ENCODE assay signal across 15 cellular contexts in genomic region chr3:107216711-107217110, GRCh38.
DNase-seq lines count a peak whose midpoint lies in the region; ATAC-seq and TF ChIP-seq lines count a peak whose summit lies in the region.
"Had no signal": no experiment of that assay in that cellular context is flagged by ENCODE, and none has a peak within 500 bp of the region (broad histone marks: within the 10 kb centered on the region; RNA-seq: fewer than 3 reads in every experiment).

No MANE protein-coding gene starts in this region.

- H3K4me1 Mint-ChIP-seq in GM23338 (peaks cover 9% of the 10 kb centered on the region), glutamatergic neuron (ENCODE audit: low read depth, unreplicated experiment) (no peaks in the 10 kb centered on the region)

- H3K9me3 ChIP-seq in adrenal gland (replicated peaks in 1 of 3) (no peaks in the 10 kb centered on the region), heart right ventricle (peaks cover 0 to 5% (median 0%) of the 10 kb centered on the region in 11 donors), skeletal muscle satellite cell (replicated peaks; ENCODE audit: low read length) (no peaks in the 10 kb centered on the region)
- H3K9me3 ChIP-seq: vagina had no signal

- WGBS in adrenal gland, 4 donors, result 41 to 72% (median 52%) methylated on average over 3 of the region's 3 CpGs
- 61 to 75% methylated on average over 3 of the region's 3 CpGs for WGBS in heart right ventricle, 2 donors

- no peak for TF ChIP-seq CTCF in GM23338 (conservative IDR thresholded peaks at IDR 0.05; ENCODE audit: low read depth in 2 of 2)
- TF ChIP-seq CTCF in adrenal gland (IDR thresholded peaks at IDR 0.05), result no peak
- TF ChIP-seq CTCF in heart right ventricle (IDR thresholded peaks at IDR 0.05), result no peak
- no peak for TF ChIP-seq CTCF in glutamatergic neuron (IDR thresholded peaks at IDR 0.05; ENCODE audit: partially characterized antibody, unreplicated experiment)

- H3K27me3 ChIP-seq in GM23338 (ENCODE audit: insufficient read depth) (no peaks in the 10 kb centered on the region), adrenal gland (no peaks in the 10 kb centered on the region), heart right ventricle (no peaks in the 10 kb centered on the region), skeletal muscle satellite cell (ENCODE audit: control insufficient read depth, insufficient read depth, low read length) (no peaks in the 10 kb centered on the region)
- H3K27me3 ChIP-seq: vagina had no signal

- H3K4me1 ChIP-seq in GM23338 (ENCODE audit: insufficient read depth) (no peaks in the 10 kb centered on the region), adrenal gland (replicated peaks in 1 of 2) (peaks cover 0 to 20% of the 10 kb centered on the region in 2 donors), heart right ventricle (peaks cover 0 to 36% (median 15%) of the 10 kb centered on the region in 9 donors), skeletal muscle satellite cell (ENCODE audit: control insufficient read depth, insufficient read depth, low read length) (peaks cover 38% of the 10 kb centered on the region)

- no peaks in the 10 kb centered on the region for H3K27me3 Mint-ChIP-seq in GM23338 (ENCODE audit: insufficient read depth, low read depth, poor library complexity)
- no peaks in the 10 kb centered on the region for H3K27me3 Mint-ChIP-seq in glutamatergic neuron (ENCODE audit: unreplicated experiment)

- intact Hi-C loops in adrenal gland (cut with DNase I), result no loop called here
- intact Hi-C loops in heart right ventricle (cut with DNase I), result no loop called here

- H3K9me3 Mint-ChIP-seq in GM23338, result no peaks in the 10 kb centered on the region
- no peaks in the 10 kb centered on the region for H3K9me3 Mint-ChIP-seq in glutamatergic neuron (ENCODE audit: unreplicated experiment)

- H3K36me3 Mint-ChIP-seq in GM23338 (ENCODE audit: low read depth) (no peaks in the 10 kb centered on the region), glutamatergic neuron (ENCODE audit: unreplicated experiment) (peaks cover 3% of the 10 kb centered on the region)

- H3K4me3 Mint-ChIP-seq in GM23338 (no peak overlapping the region), glutamatergic neuron (ENCODE audit: unreplicated experiment) (no peak overlapping the region)
- H3K4me3 Mint-ChIP-seq: neural crest cell had no signal

- H3F3A ChIP-seq in GM23338 (replicated peaks; ENCODE audit: low read depth), result no peaks in the 10 kb centered on the region

- no peaks in the 10 kb centered on the region for H3K79me2 ChIP-seq in GM23338 (replicated peaks; ENCODE audit: insufficient read depth)

- H3K4me2 ChIP-seq in GM23338 (no peak overlapping the region), skeletal muscle satellite cell (ENCODE audit: low read length) (peak overlapping the region; percentile 80)

- H3K27ac ChIP-seq in GM23338 (ENCODE audit: low read depth), result no peak overlapping the region
- H3K27ac ChIP-seq in adrenal gland, result peak overlapping the region in 4 of 5 donors; percentile 50 to 87 (median 71)
- peak overlapping the region in 3 of 10 donors; percentile 18 to 45 (median 37) for H3K27ac ChIP-seq in heart right ventricle
- H3K27ac ChIP-seq: vagina had no signal

- no peaks in the 10 kb centered on the region for H4K20me1 ChIP-seq in GM23338 (replicated peaks; ENCODE audit: insufficient read depth)

- H3K4me3 ChIP-seq in GM23338 (no peak overlapping the region), adrenal gland (no peak overlapping the region), heart right ventricle (no peak overlapping the region), skeletal muscle satellite cell (ENCODE audit: low read length) (peak overlapping the region; percentile 59)
- H3K4me3 ChIP-seq: vagina had no signal

- H3K27ac Mint-ChIP-seq in GM23338, result no peak overlapping the region
- no peak overlapping the region for H3K27ac Mint-ChIP-seq in glutamatergic neuron (ENCODE audit: unreplicated experiment)

- H3K9ac ChIP-seq in skeletal muscle satellite cell (ENCODE audit: low read depth, low read length), result peak overlapping the region; percentile 90

- no peaks in the 10 kb centered on the region; the same call in 1 of the 2 replicates for H3K36me3 ChIP-seq in GM23338 (ENCODE audit: insufficient read depth)
- H3K36me3 ChIP-seq in adrenal gland (replicated peaks in 1 of 2), result no peaks in the 10 kb centered on the region
- no peaks in the 10 kb centered on the region for H3K36me3 ChIP-seq in heart right ventricle
- no peaks in the 10 kb centered on the region for H3K36me3 ChIP-seq in skeletal muscle satellite cell (ENCODE audit: insufficient read depth, low read length)
- H3K36me3 ChIP-seq: vagina had no signal

- H3K9me2 ChIP-seq in GM23338 (ENCODE audit: insufficient read depth), result peaks cover 4% of the 10 kb centered on the region; the same call in 1 of the 2 replicates

- DNase-seq in GM23338 (ENCODE audit: low spot score), result no peak
- DNase-seq in adrenal gland, result peak; percentile 36 to 79 (median 58)
- DNase-seq in heart right ventricle, result peak; percentile 24 to 39
- DNase-seq in NCI-H2081 treated with DMSO at 0.1 percent for 48 hours (lab: John Stamatoyannopoulos, UW), result no peak
- no peak for DNase-seq in glutamatergic neuron
- no peak for DNase-seq in activated T-cell treated with anti-CD3 and anti-CD28 coated beads, Interleukin-2, amount 50 U/mL, for 1 hour
- DNase-seq: activated CD8-positive, alpha-beta memory T cell treated with anti-CD3 and anti-CD28 coated beads for 24 hours; central memory CD4-positive, alpha-beta T cell; DMS79; NCI-H2107; SIG-M5 had no signal

- no peak for ATAC-seq in GM23338
- ATAC-seq in heart right ventricle, result peak in 7 of 8 donors; percentile 46 to 91 (median 79)
- no peak for ATAC-seq in HG03521 (IDR thresholded peaks at IDR 0.05; ENCODE audit: unreplicated experiment)

- TF ChIP-seq POLR2A in adrenal gland (IDR thresholded peaks at IDR 0.05), result peak in 1 of 2 donors; percentile 16

- peak overlapping the region; percentile 6; the same call in 1 of the 2 replicates for H2AFZ ChIP-seq in GM23338

TF ChIP-seq in GM23338, 12 proteins besides CTCF, POLR2A, EP300 and RAD21:
- TF ChIP-seq EZH2phosphoT487 (IDR thresholded peaks at IDR 0.05; ENCODE audit: unreplicated experiment) (no peak), EZH2 (IDR thresholded peaks at IDR 0.05; ENCODE audit: low read depth, unreplicated experiment) (no peak), POLR2AphosphoS5 (IDR thresholded peaks at IDR 0.05; ENCODE audit: low read depth) (no peak), CREB1 (CRISPR knock-in tag; IDR thresholded peaks at IDR 0.05; ENCODE audit: low read depth) (no peak), ZNF114 (CRISPR knock-in tag; IDR thresholded peaks at IDR 0.05) (no peak), JUNB (IDR thresholded peaks at IDR 0.05; ENCODE audit: unreplicated experiment) (no peak)
- TF ChIP-seq, protein P1, sequence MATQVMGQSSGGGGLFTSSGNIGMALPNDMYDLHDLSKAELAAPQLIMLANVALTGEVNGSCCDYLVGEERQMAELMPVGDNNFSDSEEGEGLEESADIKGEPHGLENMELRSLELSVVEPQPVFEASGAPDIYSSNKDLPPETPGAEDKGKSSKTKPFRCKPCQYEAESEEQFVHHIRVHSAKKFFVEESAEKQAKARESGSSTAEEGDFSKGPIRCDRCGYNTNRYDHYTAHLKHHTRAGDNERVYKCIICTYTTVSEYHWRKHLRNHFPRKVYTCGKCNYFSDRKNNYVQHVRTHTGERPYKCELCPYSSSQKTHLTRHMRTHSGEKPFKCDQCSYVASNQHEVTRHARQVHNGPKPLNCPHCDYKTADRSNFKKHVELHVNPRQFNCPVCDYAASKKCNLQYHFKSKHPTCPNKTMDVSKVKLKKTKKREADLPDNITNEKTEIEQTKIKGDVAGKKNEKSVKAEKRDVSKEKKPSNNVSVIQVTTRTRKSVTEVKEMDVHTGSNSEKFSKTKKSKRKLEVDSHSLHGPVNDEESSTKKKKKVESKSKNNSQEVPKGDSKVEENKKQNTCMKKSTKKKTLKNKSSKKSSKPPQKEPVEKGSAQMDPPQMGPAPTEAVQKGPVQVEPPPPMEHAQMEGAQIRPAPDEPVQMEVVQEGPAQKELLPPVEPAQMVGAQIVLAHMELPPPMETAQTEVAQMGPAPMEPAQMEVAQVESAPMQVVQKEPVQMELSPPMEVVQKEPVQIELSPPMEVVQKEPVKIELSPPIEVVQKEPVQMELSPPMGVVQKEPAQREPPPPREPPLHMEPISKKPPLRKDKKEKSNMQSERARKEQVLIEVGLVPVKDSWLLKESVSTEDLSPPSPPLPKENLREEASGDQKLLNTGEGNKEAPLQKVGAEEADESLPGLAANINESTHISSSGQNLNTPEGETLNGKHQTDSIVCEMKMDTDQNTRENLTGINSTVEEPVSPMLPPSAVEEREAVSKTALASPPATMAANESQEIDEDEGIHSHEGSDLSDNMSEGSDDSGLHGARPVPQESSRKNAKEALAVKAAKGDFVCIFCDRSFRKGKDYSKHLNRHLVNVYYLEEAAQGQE (IDR thresholded peaks at IDR 0.05; ENCODE audit: unreplicated experiment), result no peak

Comparison
In these comparisons a context has a peak if more than half of its experiments do, and no peak if none do; other contexts are left out.
1. ATAC-seq: peak in heart right ventricle (7 of 8); none in GM23338 (single experiment) and HG03521 (single experiment).
2. DNase-seq: peak in adrenal gland (7 of 7) and heart right ventricle (2 of 2); none in GM23338 (single experiment), NCI-H2081 treated with DMSO at 0.1 percent for 48 hours (single experiment), glutamatergic neuron (single experiment) and activated T-cell treated with anti-CD3 and anti-CD28 coated beads, Interleukin-2, amount 50 U/mL, for 1 hour (single experiment).